In the genomic region with DNA sequence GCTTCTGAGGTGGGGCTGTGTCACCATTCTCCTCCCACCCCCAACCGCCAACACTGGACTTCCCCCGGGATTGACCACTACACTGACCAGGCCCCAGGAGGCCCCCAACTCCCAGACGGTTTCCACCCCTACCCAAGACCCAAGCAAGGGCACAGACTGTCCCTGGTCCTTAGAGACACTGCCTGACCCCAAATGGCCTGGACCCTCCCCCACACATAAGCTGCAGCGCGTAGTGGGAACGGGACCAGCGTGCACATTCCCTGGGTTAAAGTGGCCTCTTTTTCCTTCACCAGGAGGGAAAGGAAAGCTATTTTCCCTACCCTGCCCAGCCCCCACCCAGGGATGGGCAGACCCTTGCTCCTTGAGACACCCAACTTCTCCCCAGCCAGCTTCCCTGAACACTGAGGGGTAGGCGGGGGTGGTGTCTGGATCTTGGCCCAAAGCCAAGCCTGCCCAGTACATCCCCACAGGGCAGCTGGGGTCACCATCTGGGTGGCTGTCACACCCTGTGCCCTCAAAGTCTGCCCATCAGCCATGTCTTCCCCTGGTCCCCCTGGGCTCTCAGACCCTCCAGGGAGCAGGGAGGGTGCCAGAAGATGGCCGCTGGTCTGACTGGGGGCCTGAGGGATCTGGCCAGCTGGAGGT, we compare ENCODE assay signal across 19 cellular contexts. TPM values are rescaled to one million over a fixed set of nuclear protein-coding genes. Genes with fewer than 3 reads are reported as not detected.
DNase-seq lines count a peak whose midpoint lies in the region; ATAC-seq and TF ChIP-seq lines count a peak whose summit lies in the region.
"Had no signal": no experiment of that assay in that cellular context is flagged by ENCODE, and none has a peak within 500 bp of the region (broad histone marks: within the 10 kb centered on the region; RNA-seq: fewer than 3 reads in every experiment).

No MANE protein-coding gene starts in this region.

- H2BK15ac ChIP-seq in mesenchymal stem cell (ENCODE audit: low read depth, poor library complexity, severe bottlenecking) = peak overlapping the region; percentile 75

- H3K9ac ChIP-seq in NT2/D1 (ENCODE audit: insufficient read length, low read depth) (peak overlapping the region; percentile 36), mesenchymal stem cell (ENCODE audit: low read length) (no peak overlapping the region)

- H2BK5ac ChIP-seq in mesenchymal stem cell (ENCODE audit: low read depth, low read length, poor library complexity, severe bottlenecking) = no peak overlapping the region

- H3K9me3 ChIP-seq in NT2/D1 (ENCODE audit: insufficient read depth, low read length) = no peaks in the 10 kb centered on the region; the same call in 1 of the 2 replicates
- no peaks in the 10 kb centered on the region for H3K9me3 ChIP-seq in mesenchymal stem cell (ENCODE audit: control insufficient read depth, low read length)
- H3K9me3 ChIP-seq: adrenal gland, left ventricle myocardium inferior, stomach, transverse colon had no signal

- TF ChIP-seq CTCF in C4-2B (conservative IDR thresholded peaks at IDR 0.05) = no peak

- no peak overlapping the region for H2AFZ ChIP-seq in mesenchymal stem cell (ENCODE audit: low read depth, low read length)

- H4K91ac ChIP-seq in mesenchymal stem cell (ENCODE audit: low read length) = peak overlapping the region; percentile 86

- H3K36me3 ChIP-seq in NT2/D1 (ENCODE audit: insufficient read depth, insufficient read length, low read length) = no peaks in the 10 kb centered on the region
- H3K36me3 ChIP-seq in mesenchymal stem cell (ENCODE audit: control insufficient read depth in 1 of 2, insufficient read depth in 2 of 2, low read depth in 1 of 2, low read length in 2 of 2) = peaks cover 0 to 29% of the 10 kb centered on the region in 2 experiments
- H3K36me3 ChIP-seq: adrenal gland, left ventricle myocardium inferior, stomach, transverse colon had no signal

- DNase-seq in NT2/D1 (ENCODE audit: low read depth, low spot score) (no peak), mesenchymal stem cell (no peak), SW 1271 (lab: John Stamatoyannopoulos, UW) (no peak), NCI-H1417 (lab: John Stamatoyannopoulos, UW) (no peak)
- DNase-seq: activated B cell treated with CpG ODN at 0.5 μM for 24 hours; activated effector memory CD4-positive, alpha-beta T cell treated with anti-CD3 and anti-CD28 coated beads, Interleukin-2, amount 50 U/mL, for 16 hours; adrenal gland; dermis blood vessel endothelial cell; DND-41; left ventricle myocardium inferior; NCI-H526 treated with DMSO at 0.1 percent for 48 hours; nephron progenitor cell; posterior cingulate gyrus; stimulated activated CD4-positive, alpha-beta T cell treated with anti-CD3 and anti-CD28 coated beads, Interleukin-4, amount 100 ng/mL, for 1 hour; stomach; transverse colon had no signal

- H3K4ac ChIP-seq in mesenchymal stem cell (ENCODE audit: low read depth in 1 of 2, low read length in 2 of 2) = peak overlapping the region in 1 of 2 experiments; percentile 62

- peak overlapping the region; percentile 27 for H2AK5ac ChIP-seq in mesenchymal stem cell (ENCODE audit: low read length, severe bottlenecking)

- peak overlapping the region in 1 of 2 experiments; percentile 18 for H3K23ac ChIP-seq in mesenchymal stem cell (ENCODE audit: low read length in 2 of 2)

- no peak overlapping the region for H3K4me2 ChIP-seq in mesenchymal stem cell (ENCODE audit: low read length, poor library complexity, severe bottlenecking)

- peaks cover 11% of the 10 kb centered on the region for H3K79me1 ChIP-seq in mesenchymal stem cell (replicated peaks; ENCODE audit: low read length, poor library complexity, severe bottlenecking)

- H3K18ac ChIP-seq in mesenchymal stem cell (ENCODE audit: low read depth in 1 of 2, low read length in 2 of 2) = peak overlapping the region in 1 of 2 experiments; percentile 64

- H4K8ac ChIP-seq in mesenchymal stem cell (ENCODE audit: low read length) = peak overlapping the region; percentile 68

- peak overlapping the region in 1 of 2 experiments; percentile 11 for H2BK12ac ChIP-seq in mesenchymal stem cell (ENCODE audit: low read length in 2 of 2)

- H3K27ac ChIP-seq in C4-2B = peak overlapping the region; percentile 84
- H3K27ac ChIP-seq in mesenchymal stem cell (ENCODE audit: low read length, poor library complexity, severe bottlenecking) = no peak overlapping the region
- H3K27ac ChIP-seq: adrenal gland, skin epidermis, stomach, transverse colon had no signal

- no peak overlapping the region for H3K4me3 ChIP-seq in NT2/D1 (ENCODE audit: insufficient read length, low read depth)
- no peak overlapping the region for H3K4me3 ChIP-seq in mesenchymal stem cell (ENCODE audit: insufficient read depth in 1 of 2, low read depth in 1 of 2, low read length in 2 of 2)
- H3K4me3 ChIP-seq: adrenal gland, skin epidermis, stomach, transverse colon had no signal

- no peak for ATAC-seq in HG03095 (IDR thresholded peaks at IDR 0.05; ENCODE audit: unreplicated experiment)

- H3K14ac ChIP-seq in mesenchymal stem cell (ENCODE audit: low read length in 2 of 2) = no peak overlapping the region

- H3K27me3 ChIP-seq in NT2/D1 (ENCODE audit: insufficient read depth, insufficient read length) = peaks cover 4% of the 10 kb centered on the region
- H3K27me3 ChIP-seq in mesenchymal stem cell (ENCODE audit: control insufficient read depth in 1 of 2, insufficient read depth in 1 of 2, low read length in 2 of 2) = peaks cover 0 to 22% of the 10 kb centered on the region in 2 experiments
- H3K27me3 ChIP-seq: adrenal gland had no signal

- 73% methylated on average over 9 of the region's 9 CpGs for whole genome bisulfite sequencing in mesenchymal stem cell

- H2BK120ac ChIP-seq in mesenchymal stem cell (ENCODE audit: low read depth, low read length) = no peak overlapping the region

- H3K4me1 ChIP-seq in NT2/D1 (ENCODE audit: insufficient read depth, insufficient read length) = peaks cover 19% of the 10 kb centered on the region
- peaks cover 43% of the 10 kb centered on the region for H3K4me1 ChIP-seq in mesenchymal stem cell (ENCODE audit: control insufficient read depth, insufficient read depth, low read depth, low read length)

RNA-seq across cellular contexts. Expression of a gene that starts 1.6 kb away (rescaled TPM):
- 34.8 TPM for polyA plus RNA-seq in mesenchymal stem cell (2013, experiment 1 of 2)
- polyA plus RNA-seq in mesenchymal stem cell (2013, experiment 2 of 2) = 35.2 TPM

RNA-seq across cellular contexts. Expression of a gene that starts 7.1 kb away (rescaled TPM):
- 5.5 TPM for polyA plus RNA-seq in mesenchymal stem cell (2013, experiment 1 of 2)
- polyA plus RNA-seq in mesenchymal stem cell (2013, experiment 2 of 2) = 5.0 TPM

RNA-seq across cellular contexts. Expression of a gene that starts 12.0 kb away (rescaled TPM):
- polyA plus RNA-seq in mesenchymal stem cell (2013, experiment 1 of 2) = 21.1 TPM
- 19.2 TPM for polyA plus RNA-seq in mesenchymal stem cell (2013, experiment 2 of 2)

RNA-seq across cellular contexts. Expression of a gene that starts 18.3 kb away (rescaled TPM):
- 10.1 TPM for polyA plus RNA-seq in mesenchymal stem cell (2013, experiment 1 of 2)
- polyA plus RNA-seq in mesenchymal stem cell (2013, experiment 2 of 2) = 9.1 TPM

RNA-seq across cellular contexts. Expression of a gene that starts 44.4 kb away (rescaled TPM):
- 242 TPM for polyA plus RNA-seq in mesenchymal stem cell (2013, experiment 1 of 2)
- polyA plus RNA-seq in mesenchymal stem cell (2013, experiment 2 of 2) = 231 TPM
